33 cellular contexts compared by ENCODE assay signal in genomic region chrX:149858592-149858991, GRCh38. TPM values are rescaled to one million over a fixed set of nuclear protein-coding genes. Genes with fewer than 3 reads are reported as not detected.
"Had no signal": no experiment of that assay in that cellular context is flagged by ENCODE, and none has a peak within 500 bp of the region (broad histone marks: within the 10 kb centered on the region; RNA-seq: fewer than 3 reads in every experiment).

No MANE protein-coding gene starts in this region.

- H3K27me3 Mint-ChIP-seq: progenitor cell of endocrine pancreas had no signal

- DNase-seq: dorsolateral prefrontal cortex; effector CD4-positive, alpha-beta T cell; endodermal cell; foreskin fibroblast; gastrocnemius medialis; head of caudate nucleus; kidney; nephron progenitor cell; occipital lobe; stimulated activated CD4-positive, alpha-beta T cell treated with anti-CD3 and anti-CD28 coated beads, Interleukin-12 subunit alpha, Interleukin-12 subunit beta, amount 100 ng/mL, for 4 hours; stimulated activated CD4-positive, alpha-beta T cell treated with anti-CD3 and anti-CD28 coated beads, Interleukin-1b, Interleukin-23, amount 100 ng/mL, for 48 hours; stimulated activated CD4-positive, alpha-beta T cell treated with anti-CD3 and anti-CD28 coated beads, Interleukin-4, amount 100 ng/mL, for 1 hour; stimulated activated CD8-positive, alpha-beta memory T cell treated with anti-CD3 and anti-CD28 coated beads, Interleukin-4, amount 100 ng/mL, for 48 hours; stimulated activated naive CD4-positive, alpha-beta T cell treated with Interleukin-2 at 50 U/mL for 16 hours; stomach; thyroid gland; trophoblast cell had no signal

- ATAC-seq: esophagus mucosa, gastrocnemius medialis, left lobe of liver, pancreas, sciatic nerve had no signal

- H3K27ac Mint-ChIP-seq: endodermal cell, memory B cell, nephron progenitor cell, progenitor cell of endocrine pancreas had no signal

- H3K4me3 Mint-ChIP-seq: endodermal cell, memory B cell, nephron progenitor cell had no signal

- H3K4me1 Mint-ChIP-seq: endodermal cell, memory B cell had no signal

RNA-seq across cellular contexts. Expression of gene MAGEA8, which starts 22.4 kb away (rescaled TPM):
- total RNA-seq: cerebellum, dorsolateral prefrontal cortex, endodermal cell, esophagus mucosa, gastrocnemius medialis, glomerular endothelial cell, kidney, left lobe of liver, liver, lung, mononuclear cell, occipital lobe, pancreas, right atrium auricular region, sciatic nerve, smooth muscle cell, stomach, subcutaneous adipose tissue, temporal lobe, thyroid gland, urinary bladder had no signal
